In the genomic region with DNA sequence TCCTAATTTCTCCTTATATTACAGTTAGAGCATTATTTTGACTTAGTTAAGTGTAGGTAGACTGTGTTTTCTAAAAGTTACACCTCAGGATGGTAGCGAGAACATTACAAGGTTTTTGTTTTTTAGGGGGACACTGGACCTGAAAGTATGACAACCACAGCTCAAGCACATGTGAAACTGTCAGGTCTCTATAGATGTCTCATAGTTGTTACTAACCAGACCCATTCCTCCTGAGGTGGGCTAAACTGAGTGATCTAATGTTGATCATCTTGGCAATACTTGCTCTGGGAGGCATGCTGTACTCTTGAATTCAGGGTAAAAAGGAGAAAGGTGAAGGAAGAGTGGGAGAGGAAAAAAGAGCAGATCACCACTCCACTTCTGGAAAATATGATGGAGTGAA, we compare ENCODE assay signal across 30 cellular contexts.
"Had no signal": no experiment of that assay in that cellular context is flagged by ENCODE, and none has a peak within 500 bp of the region (broad histone marks: within the 10 kb centered on the region; RNA-seq: fewer than 3 reads in every experiment).

No MANE protein-coding gene starts in this region.

- H3K36me3 ChIP-seq: MG63 had no signal

- H3K4me3 ChIP-seq: MG63, PC-9, SJCRH30, SK-N-MC had no signal

- H3K4me1 ChIP-seq: SJCRH30 had no signal

- H3K27ac Mint-ChIP-seq: T-cell had no signal

- H3K27ac ChIP-seq: PC-9, RWPE1, SJCRH30, SK-N-MC had no signal

- DNase-seq: Kasumi-1, MG63, NCI-H1048, NCI-H1092 treated with DMSO at 0.1 percent for 48 hours, NCI-H1105 treated with DMSO at 0.1 percent for 48 hours, NCI-H1417, NCI-H1436, NCI-H146, NCI-H1694, NCI-H187, NCI-H2029, NCI-H2081, NCI-H2171 treated with DMSO at 0.1 percent for 48 hours, NCI-H2227 treated with DMSO at 0.1 percent for 48 hours, NCI-H345, NCI-H446, NCI-H510A treated with DMSO at 0.1 percent for 48 hours, NCI-H524 treated with DMSO at 0.1 percent for 48 hours, NCI-H526 treated with DMSO at 0.1 percent for 48 hours, NCI-H774, PC-9, SHP77, SIG-M5, SJCRH30, T-cell had no signal

- ATAC-seq: Panc1, Right ventricle myocardium inferior, SK-N-SH treated with all-trans-retinoic acid at 6 μM for 48 hours, T-cell had no signal

- H3K36me3 Mint-ChIP-seq: T-cell had no signal

- H2AFZ ChIP-seq: PC-9 had no signal

- H3K4me1 Mint-ChIP-seq: T-cell had no signal

- H3K27me3 ChIP-seq: MG63, SJCRH30 had no signal

- H3K4me2 ChIP-seq: PC-9 had no signal

- H3K9me3 ChIP-seq: MG63, SJCRH30 had no signal

- H3K4me3 Mint-ChIP-seq: T-cell had no signal
